1 cellular context compared by ENCODE assay signal in genomic region chr6:159973951-159974350, GRCh38.
A peak's percentile ranks its signal among the peaks of the same experiment; 100 is the strongest.
TF ChIP-seq lines count a peak whose summit lies in the region.

No MANE protein-coding gene starts in this region.

TF ChIP-seq in K562, 482 proteins besides CTCF, POLR2A, EP300 and RAD21 (continued from another document and continues in another):
- no peak for TF ChIP-seq ATF2 (CRISPR knock-in tag; IDR thresholded peaks at IDR 0.05)
- TF ChIP-seq NEUROD1 (IDR thresholded peaks at IDR 0.05; ENCODE audit: borderline replicate concordance, low read depth, low read length, partially characterized antibody) = no peak
- TF ChIP-seq BCOR (IDR thresholded peaks at IDR 0.05) = no peak
- TF ChIP-seq TAF1 (IDR thresholded peaks at IDR 0.05; ENCODE audit: control insufficient read depth, extremely low read depth, insufficient read depth, low read length, severe bottlenecking) = no peak
- no peak for TF ChIP-seq NR2C2 (CRISPR knock-in tag; IDR thresholded peaks at IDR 0.05)
- TF ChIP-seq NR2C2 (tag; IDR thresholded peaks at IDR 0.05) = no peak
- no peak for TF ChIP-seq ZNF609 (CRISPR knock-in tag; IDR thresholded peaks at IDR 0.05; ENCODE audit: borderline replicate concordance)
- no peak for TF ChIP-seq ZNF77 (CRISPR knock-in tag; IDR thresholded peaks at IDR 0.05)
- TF ChIP-seq KLF13 (tag; IDR thresholded peaks at IDR 0.05; ENCODE audit: borderline replicate concordance, low read depth) = no peak
- TF ChIP-seq IRF2 (CRISPR knock-in tag; IDR thresholded peaks at IDR 0.05) = no peak
- TF ChIP-seq TRIM25 (IDR thresholded peaks at IDR 0.05; ENCODE audit: borderline replicate concordance) = no peak
- peak; percentile 53; the same call in 1 of the 2 replicates for TF ChIP-seq EP400 (IDR thresholded peaks at IDR 0.05)
- peak; percentile 32; the same call in 1 of the 2 replicates for TF ChIP-seq TAL1 (IDR thresholded peaks at IDR 0.05)
- no peak for TF ChIP-seq RHOXF2B (CRISPR knock-in tag; conservative IDR thresholded peaks at IDR 0.05)
- no peak for TF ChIP-seq ETV5 (CRISPR knock-in tag; IDR thresholded peaks at IDR 0.05; ENCODE audit: low read depth)
- no peak for TF ChIP-seq BRCA1 (IDR thresholded peaks at IDR 0.05)
- TF ChIP-seq BRCA1 (CRISPR knock-in tag; IDR thresholded peaks at IDR 0.05) = no peak
- TF ChIP-seq ID3 (CRISPR knock-in tag; IDR thresholded peaks at IDR 0.05) = no peak
- TF ChIP-seq ID3 (tag; IDR thresholded peaks at IDR 0.05) = 0 out of 2 replicates have a peak, but pooled peaks have one; percentile 50
- TF ChIP-seq SMARCC2 (IDR thresholded peaks at IDR 0.05; ENCODE audit: low read depth) = peak; percentile 69; the same call in 1 of the 2 replicates
- no peak for TF ChIP-seq ZNF311 (CRISPR knock-in tag; IDR thresholded peaks at IDR 0.05)
- TF ChIP-seq SUPT5H (IDR thresholded peaks at IDR 0.05) = no peak
- TF ChIP-seq RNF2 (IDR thresholded peaks at IDR 0.05) = no peak
- TF ChIP-seq ATF6 (CRISPR knock-in tag; IDR thresholded peaks at IDR 0.05) = no peak
- no peak for TF ChIP-seq TAF7 (tag; IDR thresholded peaks at IDR 0.05)
- no peak for TF ChIP-seq HSF4 (CRISPR knock-in tag; IDR thresholded peaks at IDR 0.05; ENCODE audit: borderline replicate concordance)
- no peak for TF ChIP-seq THRA (IDR thresholded peaks at IDR 0.05)
- TF ChIP-seq ZBTB9 (CRISPR knock-in tag; IDR thresholded peaks at IDR 0.05) = no peak
- TF ChIP-seq TEAD2 (tag; IDR thresholded peaks at IDR 0.05) = no peak
- TF ChIP-seq ZNF354B (CRISPR knock-in tag; IDR thresholded peaks at IDR 0.05) = no peak
- TF ChIP-seq CREB1 (IDR thresholded peaks at IDR 0.05) = peak; percentile 37; the same call in 1 of the 2 replicates
- no peak for TF ChIP-seq CREB1 (CRISPR knock-in tag; IDR thresholded peaks at IDR 0.05)
- no peak for TF ChIP-seq NFIC (IDR thresholded peaks at IDR 0.05)
- TF ChIP-seq SMARCA4 (IDR thresholded peaks at IDR 0.05) = peak; percentile 93
- no peak for TF ChIP-seq SMAD2 (IDR thresholded peaks at IDR 0.05; ENCODE audit: low read depth, low read length)
- TF ChIP-seq CBFA2T3 (IDR thresholded peaks at IDR 0.05) = peak; percentile 78
- TF ChIP-seq PREB (CRISPR knock-in tag; IDR thresholded peaks at IDR 0.05) = no peak
- TF ChIP-seq ZFP91 (CRISPR knock-in tag; IDR thresholded peaks at IDR 0.05) = no peak
- TF ChIP-seq JUN (IDR thresholded peaks at IDR 0.05; ENCODE audit: borderline replicate concordance, low read depth, low read length) = peak; percentile 60; the same call in 1 of the 2 replicates
- TF ChIP-seq JUN (CRISPR knock-in tag; IDR thresholded peaks at IDR 0.05; ENCODE audit: borderline replicate concordance) = no peak
- TF ChIP-seq MAFG (tag; conservative IDR thresholded peaks at IDR 0.05) = peak; percentile 96
- no peak for TF ChIP-seq ZNF696 (CRISPR knock-in tag; conservative IDR thresholded peaks at IDR 0.05)
- no peak for TF ChIP-seq GABPB2 (CRISPR knock-in tag; conservative IDR thresholded peaks at IDR 0.05)
- no peak for TF ChIP-seq CBX1 (IDR thresholded peaks at IDR 0.05; ENCODE audit: low read depth)
- TF ChIP-seq BACH1 (tag; IDR thresholded peaks at IDR 0.05) = peak; percentile 90
- TF ChIP-seq SAP30 (IDR thresholded peaks at IDR 0.05; ENCODE audit: borderline replicate concordance, insufficient read depth, low read depth, low read length, poor library complexity, severe bottlenecking) = no peak
- TF ChIP-seq MNT (conservative IDR thresholded peaks at IDR 0.05) = peak; percentile 37 to 67; a peak in 2 of 4 replicates
- TF ChIP-seq MAZ (CRISPR knock-in tag; conservative IDR thresholded peaks at IDR 0.05 in 1 of 2, IDR thresholded peaks at IDR 0.05 in 1 of 2) = no peak
- TF ChIP-seq THAP7 (CRISPR knock-in tag; IDR thresholded peaks at IDR 0.05) = no peak
- peak; percentile 24; the same call in 1 of the 2 replicates for TF ChIP-seq MYC (IDR thresholded peaks at IDR 0.05; ENCODE audit: low read depth, low read length)
- no peak for TF ChIP-seq MYC (CRISPR knock-in tag; IDR thresholded peaks at IDR 0.05; ENCODE audit: borderline replicate concordance, low read depth)
- TF ChIP-seq FOXK1 (CRISPR knock-in tag; IDR thresholded peaks at IDR 0.05; ENCODE audit: borderline replicate concordance) = no peak
- no peak for TF ChIP-seq NR3C1 (CRISPR knock-in tag; IDR thresholded peaks at IDR 0.05)
